Comparison of ENCODE assay signal across 32 cellular contexts in genomic region chr20:45578151-45578660, GRCh38. TPM values are rescaled to one million over a fixed set of nuclear protein-coding genes. Genes with fewer than 3 reads are reported as not detected.
"Had no signal": no experiment of that assay in that cellular context is flagged by ENCODE, and none has a peak within 500 bp of the region (broad histone marks: within the 10 kb centered on the region; RNA-seq: fewer than 3 reads in every experiment).

No MANE protein-coding gene starts in this region.

- H3K4me1 Mint-ChIP-seq: activated naive CD8-positive, alpha-beta T cell treated with anti-CD3 and anti-CD28 coated beads for 36 hours; activated T-helper 17 cell treated with anti-CD3 and anti-CD28 coated beads, Interleukin-2, amount 50 U/mL, for 72 hours; memory B cell; nephron; stimulated activated naive B cell treated with anti-CD40 and anti-IgM and Interleukin-4, amounts not matched to agents 10 μg/mL and 1 μg/mL and 100 μg/mL, for 72 hours had no signal

- ATAC-seq: activated T-helper 17 cell treated with anti-CD3 and anti-CD28 coated beads, Interleukin-2, amount 50 U/mL, for 72 hours; effector memory CD8-positive, alpha-beta T cell; left colon; sciatic nerve; stimulated activated naive B cell treated with anti-CD40 and anti-IgM and Interleukin-4, amounts not matched to agents 10 μg/mL and 1 μg/mL and 100 μg/mL, for 72 hours had no signal

- H3K27ac ChIP-seq: colonic mucosa, dorsolateral prefrontal cortex, esophagus muscularis mucosa, hepatocyte, transverse colon, WERI-Rb-1 had no signal

- H3K4me3 Mint-ChIP-seq: activated naive CD8-positive, alpha-beta T cell treated with anti-CD3 and anti-CD28 coated beads for 36 hours; activated T-helper 17 cell treated with anti-CD3 and anti-CD28 coated beads, Interleukin-2, amount 50 U/mL, for 72 hours; effector memory CD8-positive, alpha-beta T cell; memory B cell; nephron; stimulated activated naive B cell treated with anti-CD40 and anti-IgM and Interleukin-4, amounts not matched to agents 10 μg/mL and 1 μg/mL and 100 μg/mL, for 72 hours had no signal

- H3K9me3 Mint-ChIP-seq: activated naive CD8-positive, alpha-beta T cell treated with anti-CD3 and anti-CD28 coated beads for 36 hours; activated T-helper 17 cell treated with anti-CD3 and anti-CD28 coated beads, Interleukin-2, amount 50 U/mL, for 72 hours; effector memory CD8-positive, alpha-beta T cell; memory B cell; nephron; stimulated activated naive B cell treated with anti-CD40 and anti-IgM and Interleukin-4, amounts not matched to agents 10 μg/mL and 1 μg/mL and 100 μg/mL, for 72 hours had no signal

- H3K4me3 ChIP-seq: colonic mucosa, dorsolateral prefrontal cortex, esophagus muscularis mucosa, hepatocyte, smooth muscle cell, transverse colon had no signal

- H3K9me3 ChIP-seq: colonic mucosa, esophagus muscularis mucosa, transverse colon had no signal

- H3K36me3 Mint-ChIP-seq: activated naive CD8-positive, alpha-beta T cell treated with anti-CD3 and anti-CD28 coated beads for 36 hours; memory B cell; stimulated activated naive B cell treated with anti-CD40 and anti-IgM and Interleukin-4, amounts not matched to agents 10 μg/mL and 1 μg/mL and 100 μg/mL, for 72 hours had no signal

- H3K27me3 ChIP-seq: colonic mucosa, hepatocyte, transverse colon had no signal

- H3K27ac Mint-ChIP-seq: activated naive CD8-positive, alpha-beta T cell treated with anti-CD3 and anti-CD28 coated beads for 36 hours; activated T-helper 17 cell treated with anti-CD3 and anti-CD28 coated beads, Interleukin-2, amount 50 U/mL, for 72 hours; effector memory CD8-positive, alpha-beta T cell; memory B cell; nephron; stimulated activated naive B cell treated with anti-CD40 and anti-IgM and Interleukin-4, amounts not matched to agents 10 μg/mL and 1 μg/mL and 100 μg/mL, for 72 hours had no signal

- FAIRE-seq: bronchial epithelial cell, frontal cortex, keratinocyte had no signal

- H3K36me3 ChIP-seq: colonic mucosa, esophagus muscularis mucosa, transverse colon, WERI-Rb-1 had no signal

- H3K4me1 ChIP-seq: colonic mucosa, esophagus muscularis mucosa, transverse colon had no signal

- DNase-seq: activated CD4-positive, alpha-beta T cell treated with anti-CD3 and anti-CD28 coated beads for 1 hour; activated naive CD4-positive, alpha-beta T cell treated with Interleukin-2 at 50 U/mL for 16 hours; activated naive CD8-positive, alpha-beta T cell treated with anti-CD3 and anti-CD28 coated beads for 36 hours; activated T-cell treated with anti-CD3 and anti-CD28 coated beads, Interleukin-2, amount 50 U/mL, for 1 hour; colonic mucosa; dorsolateral prefrontal cortex; effector memory CD8-positive, alpha-beta T cell; glutamatergic neuron; left colon; posterior cingulate gyrus; stimulated activated CD4-positive, alpha-beta T cell treated with anti-CD3 and anti-CD28 coated beads, Interleukin-15, amount 100 ng/mL, for 24 hours; stimulated activated CD4-positive, alpha-beta T cell treated with anti-CD3 and anti-CD28 coated beads, Interleukin-2, amount 100 ng/mL, for 48 hours; stimulated activated CD8-positive, alpha-beta memory T cell treated with anti-CD3 and anti-CD28 coated beads, Interleukin-4, amount 100 ng/mL, for 48 hours; stimulated activated naive B cell treated with anti-CD40 and anti-IgM and Interleukin-4, amounts not matched to agents 10 μg/mL and 1 μg/mL and 100 μg/mL, for 72 hours; transverse colon; WERI-Rb-1 had no signal

RNA-seq across cellular contexts. Expression of gene WFDC8, which starts 0.9 kb away (rescaled TPM):
- total RNA-seq: activated naive CD8-positive, alpha-beta T cell treated with anti-CD3 and anti-CD28 coated beads for 36 hours; activated T-helper 17 cell treated with anti-CD3 and anti-CD28 coated beads, Interleukin-2, amount 50 U/mL, for 72 hours; bronchial epithelial cell; colonic mucosa; dorsolateral prefrontal cortex; esophagus muscularis mucosa; frontal cortex; hepatocyte; left colon; lower leg skin; mononuclear cell; myocyte; omental fat pad; sciatic nerve; smooth muscle cell; T-helper 2 cell treated with Interferon-gamma antibody and Interleukin-4, amounts not matched to agents 100 ng/mL and 5 ng/mL, for 36 hours; temporal lobe; transverse colon had no signal
- polyA plus RNA-seq: hepatocyte, keratinocyte, smooth muscle cell had no signal

RNA-seq across cellular contexts. Expression of gene EPPIN, which starts 31.0 kb away (rescaled TPM):
- total RNA-seq: activated naive CD8-positive, alpha-beta T cell treated with anti-CD3 and anti-CD28 coated beads for 36 hours; activated T-helper 17 cell treated with anti-CD3 and anti-CD28 coated beads, Interleukin-2, amount 50 U/mL, for 72 hours; bronchial epithelial cell; colonic mucosa; esophagus muscularis mucosa; frontal cortex; hepatocyte; left colon; lower leg skin; mononuclear cell; myocyte; omental fat pad; sciatic nerve; smooth muscle cell; T-helper 2 cell treated with Interferon-gamma antibody and Interleukin-4, amounts not matched to agents 100 ng/mL and 5 ng/mL, for 36 hours; temporal lobe; transverse colon had no signal
- polyA plus RNA-seq: hepatocyte, keratinocyte, smooth muscle cell had no signal

RNA-seq across cellular contexts. Expression of gene WFDC6, which starts 38.9 kb away (rescaled TPM):
- total RNA-seq: activated naive CD8-positive, alpha-beta T cell treated with anti-CD3 and anti-CD28 coated beads for 36 hours; activated T-helper 17 cell treated with anti-CD3 and anti-CD28 coated beads, Interleukin-2, amount 50 U/mL, for 72 hours; bronchial epithelial cell; colonic mucosa; dorsolateral prefrontal cortex; esophagus muscularis mucosa; frontal cortex; hepatocyte; left colon; mononuclear cell; myocyte; omental fat pad; sciatic nerve; smooth muscle cell; T-helper 2 cell treated with Interferon-gamma antibody and Interleukin-4, amounts not matched to agents 100 ng/mL and 5 ng/mL, for 36 hours; temporal lobe; transverse colon had no signal
- polyA plus RNA-seq: hepatocyte, keratinocyte, smooth muscle cell had no signal

RNA-seq across cellular contexts. Expression of gene WFDC10A, which starts 51.3 kb away (rescaled TPM):
- total RNA-seq: activated naive CD8-positive, alpha-beta T cell treated with anti-CD3 and anti-CD28 coated beads for 36 hours; activated T-helper 17 cell treated with anti-CD3 and anti-CD28 coated beads, Interleukin-2, amount 50 U/mL, for 72 hours; bronchial epithelial cell; colonic mucosa; esophagus muscularis mucosa; frontal cortex; hepatocyte; left colon; lower leg skin; mononuclear cell; myocyte; omental fat pad; sciatic nerve; smooth muscle cell; T-helper 2 cell treated with Interferon-gamma antibody and Interleukin-4, amounts not matched to agents 100 ng/mL and 5 ng/mL, for 36 hours; temporal lobe; transverse colon had no signal
- polyA plus RNA-seq: hepatocyte, keratinocyte, smooth muscle cell had no signal

RNA-seq across cellular contexts. Expression of gene WFDC9, which starts 52.9 kb away (rescaled TPM):
- total RNA-seq: activated naive CD8-positive, alpha-beta T cell treated with anti-CD3 and anti-CD28 coated beads for 36 hours; activated T-helper 17 cell treated with anti-CD3 and anti-CD28 coated beads, Interleukin-2, amount 50 U/mL, for 72 hours; bronchial epithelial cell; colonic mucosa; esophagus muscularis mucosa; frontal cortex; hepatocyte; left colon; lower leg skin; mononuclear cell; myocyte; omental fat pad; sciatic nerve; smooth muscle cell; T-helper 2 cell treated with Interferon-gamma antibody and Interleukin-4, amounts not matched to agents 100 ng/mL and 5 ng/mL, for 36 hours; temporal lobe; transverse colon had no signal
- polyA plus RNA-seq: hepatocyte, keratinocyte, smooth muscle cell had no signal
